ENCODE assay signal across 8 cellular contexts in genomic region chrX:133414399-133415275, GRCh38. TPM values are rescaled to one million over a fixed set of nuclear protein-coding genes. Genes with fewer than 3 reads are reported as not detected.
DNase-seq lines count a peak whose midpoint lies in the region; ATAC-seq, FAIRE-seq and TF ChIP-seq lines count a peak whose summit lies in the region.

No MANE protein-coding gene starts in this region.

- H3K36me3 Mint-ChIP-seq in astrocyte (ENCODE audit: low read depth, unreplicated experiment): no peaks in the 10 kb centered on the region

- peaks cover 4% of the 10 kb centered on the region for H3K27me3 Mint-ChIP-seq in astrocyte (ENCODE audit: low read depth, unreplicated experiment)

- POLR2A ChIA-PET in A673 (lab: Charles Lee; ENCODE audit: low non-redundant PET): no interaction called here

- H2AFZ ChIP-seq in astrocyte (ENCODE audit: low read depth, low read length) (peak overlapping the region; percentile 69), keratinocyte (ENCODE audit: control insufficient read depth, low read length) (peak overlapping the region; percentile 38)

- intact Hi-C loops in A673 (cut with micrococcal nuclease; ENCODE audit: unreplicated experiment) (loop anchor here (1.0 to 10.0 kb wide), 3 partner anchors 77 to 256 kb away; no protein-coding TSS in a partner anchor), stomach (cut with DNase I; ENCODE audit: low total_unique reads) (no loop called here)

- H3K27ac Mint-ChIP-seq in astrocyte (ENCODE audit: unreplicated experiment): peak overlapping the region; percentile 91

- no peak for FAIRE-seq in H54 (lab: Jason Lieb, UNC)
- no peak for FAIRE-seq in astrocyte (lab: Jason Lieb, UNC)
- no peak for FAIRE-seq in keratinocyte (lab: Jason Lieb, UNC)

- H3K4me2 ChIP-seq in astrocyte (ENCODE audit: low read length) (peak overlapping the region; percentile 86), keratinocyte (ENCODE audit: control insufficient read depth, extremely low read depth, insufficient read depth, low read depth, low read length) (peak overlapping the region; percentile 73)

- H3K4me1 ChIP-seq in A673 (ENCODE audit: insufficient read depth, low read length, poor library complexity, severe bottlenecking) (peaks cover 5% of the 10 kb centered on the region), astrocyte (ENCODE audit: insufficient read depth, low read length) (peaks cover 8% of the 10 kb centered on the region), keratinocyte (ENCODE audit: control insufficient read depth, extremely low read depth, insufficient read depth, low read length) (no peaks in the 10 kb centered on the region), stomach (peaks cover 0 to 8% (median 4%) of the 10 kb centered on the region in 4 donors)

- H3K9me3 ChIP-seq in A673 (ENCODE audit: low read depth, low read length, poor library complexity, severe bottlenecking): no peaks in the 10 kb centered on the region
- H3K9me3 ChIP-seq in astrocyte (ENCODE audit: insufficient read depth, low read depth, low read length): no peaks in the 10 kb centered on the region
- no peaks in the 10 kb centered on the region for H3K9me3 ChIP-seq in keratinocyte (ENCODE audit: control insufficient read depth, low read depth, low read length)
- no peaks in the 10 kb centered on the region for H3K9me3 ChIP-seq in stomach

- no peaks in the 10 kb centered on the region for H3K27me3 ChIP-seq in A673 (replicated peaks; ENCODE audit: insufficient read depth, low read depth, low read length, poor library complexity)
- H3K27me3 ChIP-seq in astrocyte (ENCODE audit: insufficient read depth, low read length): peaks cover 3% of the 10 kb centered on the region
- H3K27me3 ChIP-seq in keratinocyte (ENCODE audit: control insufficient read depth, extremely low read depth, insufficient read depth, low read length): peaks cover 34% of the 10 kb centered on the region
- H3K27me3 ChIP-seq in stomach: peaks cover 0 to 28% (median 27%) of the 10 kb centered on the region in 3 donors

- no peaks in the 10 kb centered on the region for H3K9me3 Mint-ChIP-seq in astrocyte (ENCODE audit: unreplicated experiment)

- H3K4me1 Mint-ChIP-seq in astrocyte (ENCODE audit: low read depth, unreplicated experiment): peaks cover 13% of the 10 kb centered on the region

- H3K36me3 ChIP-seq in A673 (ENCODE audit: insufficient read depth, low read length, poor library complexity, severe bottlenecking): no peaks in the 10 kb centered on the region
- H3K36me3 ChIP-seq in astrocyte (ENCODE audit: insufficient read depth, low read length): no peaks in the 10 kb centered on the region
- H3K36me3 ChIP-seq in keratinocyte (ENCODE audit: control insufficient read depth in 2 of 2, extremely low read depth in 1 of 2, insufficient read depth in 2 of 2, low read length in 2 of 2): no peaks in the 10 kb centered on the region
- no peaks in the 10 kb centered on the region for H3K36me3 ChIP-seq in stomach

- H3K9me1 ChIP-seq in keratinocyte (ENCODE audit: control insufficient read depth, extremely low read depth, insufficient read depth, low read length): no peaks in the 10 kb centered on the region

- H3K79me2 ChIP-seq in astrocyte (ENCODE audit: insufficient read depth, low read length) (peaks cover 15% of the 10 kb centered on the region), keratinocyte (ENCODE audit: control insufficient read depth, insufficient read depth, low read length) (no peaks in the 10 kb centered on the region)

- DNase-seq in A673 (ENCODE audit: low spot score): peak; percentile 22
- DNase-seq in H54 (ENCODE audit: insufficient read length, low spot score): peak; percentile 13
- peak; percentile 10 for DNase-seq in astrocyte (ENCODE audit: low read depth)
- no peak for DNase-seq in keratinocyte (ENCODE audit: low read depth, low spot score)
- no peak for DNase-seq in stomach
- DNase-seq in cerebellar cortex (ENCODE audit: low spot score): no peak

- H3K9ac ChIP-seq in astrocyte (ENCODE audit: low read length) (peak overlapping the region; percentile 69), keratinocyte (ENCODE audit: control insufficient read depth, extremely low read depth, insufficient read depth, low read length) (peak overlapping the region; percentile 26)

- peak overlapping the region; percentile 93 for H3K4me3 Mint-ChIP-seq in astrocyte (ENCODE audit: unreplicated experiment)

- TF ChIP-seq POLR2A in H54 (IDR thresholded peaks at IDR 0.05; ENCODE audit: low read depth, low read length): no peak
- no peak for TF ChIP-seq POLR2A in stomach (IDR thresholded peaks at IDR 0.05)

- CTCF ChIA-PET in A673 (lab: Charles Lee): interaction anchor here (0.6 kb wide), 1 partner anchor 28 kb away, joined by 3 read pairs; no protein-coding TSS in a partner anchor

- TF ChIP-seq EP300 in stomach (IDR thresholded peaks at IDR 0.05): no peak

- WGBS in stomach, 5 donors: 0 to 39% (median 10%) methylated on average over 27 to 80 of the region's 93 CpGs

- no TSS peak for BruUV-seq in A673 (replicated peaks; lab: Mats Ljungman, UMichigan)

- ATAC-seq in HG03442 (IDR thresholded peaks at IDR 0.05; ENCODE audit: unreplicated experiment) (no peak), HG02642 (IDR thresholded peaks at IDR 0.05; ENCODE audit: poor library complexity, unreplicated experiment) (no peak)

- H3K4me3 ChIP-seq in A673 (ENCODE audit: low read depth, low read length, poor library complexity, severe bottlenecking) (peak overlapping the region; percentile 65), astrocyte (ENCODE audit: insufficient read depth, low read depth, low read length) (peak overlapping the region; percentile 58), keratinocyte (ENCODE audit: control insufficient read depth in 2 of 3, extremely low read depth in 1 of 3, insufficient read depth in 2 of 3, low read depth in 1 of 3, low read length in 3 of 3) (peak overlapping the region in 2 of 3 experiments; percentile 35 to 56), stomach (peak overlapping the region; percentile 58 to 68 (median 64))

- dilution Hi-C loops in keratinocyte (cut with MboI; ENCODE audit: extremely low pct_ligation_motif_present, low sequenced_read_pairs): no loop called here

- TF ChIP-seq CTCF in A673 (conservative IDR thresholded peaks at IDR 0.05; ENCODE audit: low read depth, low read length) (no peak), astrocyte (IDR thresholded peaks at IDR 0.05; ENCODE audit: insufficient read depth, low read depth, low read length) (no peak), keratinocyte (optimal IDR thresholded peaks at IDR 0.05 in 1 of 3, IDR thresholded peaks at IDR 0.05 in 1 of 3, conservative IDR thresholded peaks at IDR 0.05 in 1 of 3; ENCODE audit: extremely low read depth in 1 of 3, insufficient read depth in 2 of 3, low read length in 3 of 3) (no peak), stomach (IDR thresholded peaks at IDR 0.05) (no peak)

- no peaks in the 10 kb centered on the region for H4K20me1 ChIP-seq in astrocyte (ENCODE audit: insufficient read depth, low read length)
- H4K20me1 ChIP-seq in keratinocyte (ENCODE audit: control insufficient read depth, extremely low read depth, insufficient read depth, low read length): peaks cover 4% of the 10 kb centered on the region

- H3K27ac ChIP-seq in A673 (ENCODE audit: low read depth, low read length, poor library complexity, severe bottlenecking): peak overlapping the region; percentile 65
- H3K27ac ChIP-seq in astrocyte (ENCODE audit: low read depth, low read length): no peak overlapping the region
- no peak overlapping the region for H3K27ac ChIP-seq in keratinocyte (ENCODE audit: control insufficient read depth, insufficient read depth, low read length)
- H3K27ac ChIP-seq in stomach: peak overlapping the region; percentile 65 to 85 (median 76)

RNA-seq across cellular contexts. Expression of gene GPC4, which starts 0.7 kb away (rescaled TPM):
- 17.8 and 19.4 TPM in 2 replicates for total RNA-seq in A673 (2021)
- 71.9 and 86.4 TPM in 2 replicates for total RNA-seq in astrocyte
- 0.76 to 2.2 TPM (median 0.79 TPM) in 3 replicates for polyA plus RNA-seq in keratinocyte
- polyA plus RNA-seq in keratinocyte (2011; ENCODE audit: low read depth): 0.20 TPM
- polyA plus RNA-seq in keratinocyte (2011; cell fraction: cytosol; rRNA removed): 0.87 and 1.1 TPM in 2 replicates
- 6.2 and 6.5 TPM in 2 replicates for polyA plus RNA-seq in keratinocyte (2011; cell fraction: nucleus; rRNA removed)
- polyA plus RNA-seq in keratinocyte (2012; ENCODE audit: low replicate concordance): 0.42 and 2.8 TPM in 2 replicates
- polyA minus RNA-seq in keratinocyte: 1.3 to 1.6 TPM (median 1.4 TPM) in 3 replicates
- polyA minus RNA-seq in keratinocyte (2011; cell fraction: cytosol; rRNA and poly(A)+ RNA removed): 1.2 TPM
- 3.6 and 9.2 TPM in 2 replicates for polyA minus RNA-seq in keratinocyte (2011; cell fraction: nucleus; rRNA and poly(A)+ RNA removed)
- 10 to 100 TPM; 14.1 to 32.1 (median 22.2) TPM for total RNA-seq in stomach
- polyA plus RNA-seq in stomach: 1 to 10 TPM; 3.5 to 9.2 (median 4.5) TPM

Comparison
In these comparisons a context has a peak if more than half of its experiments do, and no peak if none do; other contexts are left out.
1. DNase-seq: peak in A673 (single experiment), H54 (single experiment) and astrocyte (single experiment); none in keratinocyte (single experiment), stomach (single experiment) and cerebellar cortex (single experiment).
2. H3K27ac ChIP-seq: peak in A673 (single experiment) and stomach (5 of 5); none in astrocyte (single experiment) and keratinocyte (single experiment).
3. Peak in every context shown above with its lines, with median percentiles within 50 percentile points of each other: H3K4me3 ChIP-seq.